9 cellular contexts compared by ENCODE assay signal in the genomic region with DNA sequence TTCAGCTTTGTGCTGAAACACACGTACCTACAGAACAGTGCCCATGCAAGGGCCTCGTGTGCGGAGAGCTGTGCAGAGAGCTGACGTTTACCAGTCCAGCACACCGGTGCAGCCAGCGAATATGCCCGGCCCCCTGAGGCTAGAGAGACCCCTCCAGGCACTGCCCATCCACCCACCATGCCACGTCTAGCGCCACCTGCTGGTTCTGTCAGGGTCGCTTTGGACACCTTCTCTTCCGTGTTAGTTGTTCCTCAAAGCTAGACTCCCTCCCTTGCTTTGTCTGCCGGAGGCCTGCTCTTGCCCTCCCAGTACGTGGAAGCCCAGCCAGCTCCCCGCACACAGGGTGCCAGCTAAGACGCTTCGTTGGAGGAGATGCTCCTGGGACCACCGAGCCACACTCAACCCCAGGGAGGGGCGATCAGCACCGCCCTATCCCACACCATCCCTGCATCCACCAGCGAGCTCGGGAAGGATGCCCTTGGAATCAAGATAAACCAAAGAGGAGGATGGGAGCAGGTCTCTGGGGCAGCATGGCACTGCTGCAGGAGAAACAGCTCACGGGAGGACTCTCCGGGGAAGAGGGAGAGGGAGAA. TPM values are rescaled to one million over a fixed set of nuclear protein-coding genes. Genes with fewer than 3 reads are reported as not detected.
DNase-seq lines count a peak whose midpoint lies in the region; ATAC-seq and TF ChIP-seq lines count a peak whose summit lies in the region.
"Had no signal": no experiment of that assay in that cellular context is flagged by ENCODE, and none has a peak within 500 bp of the region (broad histone marks: within the 10 kb centered on the region; RNA-seq: fewer than 3 reads in every experiment).

No MANE protein-coding gene starts in this region.

- H3K4me1 ChIP-seq in body of pancreas (no peaks in the 10 kb centered on the region), lower lobe of right lung (no peaks in the 10 kb centered on the region), tibial nerve (no peaks in the 10 kb centered on the region)

- no peak overlapping the region for H3K27ac ChIP-seq in body of pancreas
- H3K27ac ChIP-seq in lower lobe of right lung, result no peak overlapping the region
- H3K27ac ChIP-seq in tibial nerve, result no peak overlapping the region
- H3K27ac ChIP-seq: BLaER1 treated with 17β-estradiol and CSF1 and Interleukin-3, amounts not matched to agents 10 nM and 100 nM had no signal

- H3K9me3 ChIP-seq in body of pancreas, result no peaks in the 10 kb centered on the region
- H3K9me3 ChIP-seq in lower lobe of right lung, result no peaks in the 10 kb centered on the region
- no peaks in the 10 kb centered on the region for H3K9me3 ChIP-seq in tibial nerve
- H3K9me3 ChIP-seq: BLaER1 treated with 17β-estradiol and CSF1 and Interleukin-3, amounts not matched to agents 10 nM and 100 nM had no signal

- H3K4me1 Mint-ChIP-seq in activated T-helper 2 cell treated with anti-CD3 and anti-CD28 coated beads, Interferon-gamma antibody, Interleukin-2, Interleukin-4, amounts not matched to agents 10 μg/mL and 5 μg/mL and 100 μg/mL, durations not matched to agents 14 hours and 24 hours and 36 hours (ENCODE audit: low read depth), result no peaks in the 10 kb centered on the region

- intact Hi-C loops in body of pancreas (cut with DNase I), result no loop called here
- intact Hi-C loops in lower lobe of right lung (cut with DNase I), result no loop called here
- intact Hi-C loops in activated T-helper 2 cell treated with anti-CD3 and anti-CD28 coated beads, Interferon-gamma antibody, Interleukin-2, Interleukin-4, amounts not matched to agents 10 μg/mL and 5 μg/mL and 100 μg/mL, durations not matched to agents 14 hours and 24 hours and 36 hours (cut with micrococcal nuclease), result no loop called here

- H3K36me3 Mint-ChIP-seq in activated T-helper 2 cell treated with anti-CD3 and anti-CD28 coated beads, Interferon-gamma antibody, Interleukin-2, Interleukin-4, amounts not matched to agents 10 μg/mL and 5 μg/mL and 100 μg/mL, durations not matched to agents 14 hours and 24 hours and 36 hours (ENCODE audit: low read depth), result peaks cover 40% of the 10 kb centered on the region

- TF ChIP-seq POLR2A in body of pancreas (IDR thresholded peaks at IDR 0.05), result no peak
- no peak for TF ChIP-seq POLR2A in tibial nerve (IDR thresholded peaks at IDR 0.05)

- H3K27me3 Mint-ChIP-seq in activated T-helper 2 cell treated with anti-CD3 and anti-CD28 coated beads, Interferon-gamma antibody, Interleukin-2, Interleukin-4, amounts not matched to agents 10 μg/mL and 5 μg/mL and 100 μg/mL, durations not matched to agents 14 hours and 24 hours and 36 hours (ENCODE audit: low read depth), result no peaks in the 10 kb centered on the region

- ATAC-seq in body of pancreas (no peak), lower lobe of right lung (peak; percentile 32 to 60), HG03354 (IDR thresholded peaks at IDR 0.05; ENCODE audit: poor library complexity, severe bottlenecking, unreplicated experiment) (no peak)

- no peak overlapping the region for H3K27ac Mint-ChIP-seq in activated T-helper 2 cell treated with anti-CD3 and anti-CD28 coated beads, Interferon-gamma antibody, Interleukin-2, Interleukin-4, amounts not matched to agents 10 μg/mL and 5 μg/mL and 100 μg/mL, durations not matched to agents 14 hours and 24 hours and 36 hours

- no peak overlapping the region for H3K4me3 ChIP-seq in body of pancreas
- no peak overlapping the region for H3K4me3 ChIP-seq in lower lobe of right lung
- no peak overlapping the region for H3K4me3 ChIP-seq in tibial nerve
- H3K4me3 ChIP-seq: BLaER1 treated with 17β-estradiol and CSF1 and Interleukin-3, amounts not matched to agents 10 nM and 100 nM had no signal

- no peak for TF ChIP-seq EP300 in tibial nerve (IDR thresholded peaks at IDR 0.05)

- peaks cover 14 to 17% of the 10 kb centered on the region in 2 donors for H3K36me3 ChIP-seq in body of pancreas (replicated peaks in 1 of 2; ENCODE audit: insufficient read depth in 1 of 2, low read depth in 2 of 2)
- peaks cover 100% of the 10 kb centered on the region for H3K36me3 ChIP-seq in lower lobe of right lung
- H3K36me3 ChIP-seq in tibial nerve, result peaks cover 7 to 100% (median 11%) of the 10 kb centered on the region in 3 donors

- H3K27me3 ChIP-seq in body of pancreas (no peaks in the 10 kb centered on the region), lower lobe of right lung (ENCODE audit: low read depth) (no peaks in the 10 kb centered on the region), tibial nerve (no peaks in the 10 kb centered on the region)
- H3K27me3 ChIP-seq: BLaER1 treated with 17β-estradiol and CSF1 and Interleukin-3, amounts not matched to agents 10 nM and 100 nM had no signal

- no peak overlapping the region for H3K4me3 Mint-ChIP-seq in activated T-helper 2 cell treated with anti-CD3 and anti-CD28 coated beads, Interferon-gamma antibody, Interleukin-2, Interleukin-4, amounts not matched to agents 10 μg/mL and 5 μg/mL and 100 μg/mL, durations not matched to agents 14 hours and 24 hours and 36 hours (ENCODE audit: low read depth)

- TF ChIP-seq CTCF in body of pancreas (IDR thresholded peaks at IDR 0.05) (peak in 6 of 7 experiments; percentile 24 to 43 (median 34)), lower lobe of right lung (IDR thresholded peaks at IDR 0.05) (peak; percentile 54), tibial nerve (IDR thresholded peaks at IDR 0.05) (peak; percentile 38 to 58 (median 48))

- peak; percentile 32 for DNase-seq in NCI-H2196 (lab: John Stamatoyannopoulos, UW; ENCODE audit: unreplicated experiment)
- no peak for DNase-seq in NCI-H2196 treated with DMSO at 0.1 percent for 48 hours (lab: John Stamatoyannopoulos, UW; ENCODE audit: unreplicated experiment)
- DNase-seq in SK-N-DZ (ENCODE audit: low spot score), result peak; percentile 38
- DNase-seq in body of pancreas, result peak in 3 of 4 donors; percentile 22 to 31 (median 29)
- DNase-seq in lower lobe of right lung, result no peak
- DNase-seq in tibial nerve (ENCODE audit: low spot score in 2 of 2), result peak in 1 of 2 donors; percentile 35
- no peak for DNase-seq in activated T-helper 2 cell treated with anti-CD3 and anti-CD28 coated beads, Interferon-gamma antibody, Interleukin-2, Interleukin-4, amounts not matched to agents 10 μg/mL and 5 μg/mL and 100 μg/mL, durations not matched to agents 14 hours and 24 hours and 36 hours (ENCODE audit: low spot score)

- H3K9me3 Mint-ChIP-seq in activated T-helper 2 cell treated with anti-CD3 and anti-CD28 coated beads, Interferon-gamma antibody, Interleukin-2, Interleukin-4, amounts not matched to agents 10 μg/mL and 5 μg/mL and 100 μg/mL, durations not matched to agents 14 hours and 24 hours and 36 hours, result no peaks in the 10 kb centered on the region

- WGBS in body of pancreas, 2 donors, result 70 to 72% methylated on average over 21 to 22 of the region's 23 CpGs
- 64 to 65% methylated on average over 23 of the region's 23 CpGs for WGBS in tibial nerve, 2 donors

RNA-seq across cellular contexts. Expression of gene CPT1A, which starts 43.4 kb away (rescaled TPM):
- 50.0 and 55.0 TPM in 2 replicates for polyA plus RNA-seq in SK-N-DZ (2014; cell fraction: cytosol; rRNA removed)
- polyA plus RNA-seq in SK-N-DZ (2014; cell fraction: nucleus; rRNA removed), result 32.0 and 48.0 TPM in 2 replicates
- total RNA-seq in body of pancreas (10 to 100 TPM; 35.6 to 40.7 TPM), lower lobe of right lung (88.4 TPM), tibial nerve (10 to 100 TPM; 32.9 to 84.9 (median 49.2) TPM)
- total RNA-seq in activated T-helper 2 cell treated with anti-CD3 and anti-CD28 coated beads, Interferon-gamma antibody, Interleukin-2, Interleukin-4, amounts not matched to agents 10 μg/mL and 5 μg/mL and 100 μg/mL, durations not matched to agents 14 hours and 24 hours and 36 hours, result 45.5 and 46.6 TPM in 2 replicates

RNA-seq across cellular contexts. Expression of gene TESMIN, which starts 47.0 kb away (rescaled TPM):
- not detected in 2 replicates for polyA plus RNA-seq in SK-N-DZ (2014; cell fraction: cytosol; rRNA removed)
- polyA plus RNA-seq in SK-N-DZ (2014; cell fraction: nucleus; rRNA removed), result 0.17 TPM in 1 of 2 replicates, not detected in the other
- total RNA-seq in body of pancreas (1 to 10 TPM; 1.6 to 7.9 TPM), lower lobe of right lung (1.9 TPM), tibial nerve (under 1 TPM in 1 of 4 donors, not detected in 3; 0.42 TPM)
- total RNA-seq in activated T-helper 2 cell treated with anti-CD3 and anti-CD28 coated beads, Interferon-gamma antibody, Interleukin-2, Interleukin-4, amounts not matched to agents 10 μg/mL and 5 μg/mL and 100 μg/mL, durations not matched to agents 14 hours and 24 hours and 36 hours, result 3.8 and 5.5 TPM in 2 replicates

Comparison
In these comparisons a context has a peak if more than half of its experiments do, and no peak if none do; other contexts are left out.
1. DNase-seq: peak in NCI-H2196 (single experiment), SK-N-DZ (single experiment) and body of pancreas (3 of 4); none in NCI-H2196 treated with DMSO at 0.1 percent for 48 hours (single experiment), lower lobe of right lung (single experiment) and activated T-helper 2 cell treated with anti-CD3 and anti-CD28 coated beads, Interferon-gamma antibody, Interleukin-2, Interleukin-4, amounts not matched to agents 10 μg/mL and 5 μg/mL and 100 μg/mL, durations not matched to agents 14 hours and 24 hours and 36 hours (single experiment).
2. ATAC-seq: peak in lower lobe of right lung (2 of 2); none in body of pancreas (single experiment) and HG03354 (single experiment).
3. Peak in every context shown above with its lines, with median percentiles within 50 percentile points of each other: CTCF ChIP-seq.